In the genomic region with DNA sequence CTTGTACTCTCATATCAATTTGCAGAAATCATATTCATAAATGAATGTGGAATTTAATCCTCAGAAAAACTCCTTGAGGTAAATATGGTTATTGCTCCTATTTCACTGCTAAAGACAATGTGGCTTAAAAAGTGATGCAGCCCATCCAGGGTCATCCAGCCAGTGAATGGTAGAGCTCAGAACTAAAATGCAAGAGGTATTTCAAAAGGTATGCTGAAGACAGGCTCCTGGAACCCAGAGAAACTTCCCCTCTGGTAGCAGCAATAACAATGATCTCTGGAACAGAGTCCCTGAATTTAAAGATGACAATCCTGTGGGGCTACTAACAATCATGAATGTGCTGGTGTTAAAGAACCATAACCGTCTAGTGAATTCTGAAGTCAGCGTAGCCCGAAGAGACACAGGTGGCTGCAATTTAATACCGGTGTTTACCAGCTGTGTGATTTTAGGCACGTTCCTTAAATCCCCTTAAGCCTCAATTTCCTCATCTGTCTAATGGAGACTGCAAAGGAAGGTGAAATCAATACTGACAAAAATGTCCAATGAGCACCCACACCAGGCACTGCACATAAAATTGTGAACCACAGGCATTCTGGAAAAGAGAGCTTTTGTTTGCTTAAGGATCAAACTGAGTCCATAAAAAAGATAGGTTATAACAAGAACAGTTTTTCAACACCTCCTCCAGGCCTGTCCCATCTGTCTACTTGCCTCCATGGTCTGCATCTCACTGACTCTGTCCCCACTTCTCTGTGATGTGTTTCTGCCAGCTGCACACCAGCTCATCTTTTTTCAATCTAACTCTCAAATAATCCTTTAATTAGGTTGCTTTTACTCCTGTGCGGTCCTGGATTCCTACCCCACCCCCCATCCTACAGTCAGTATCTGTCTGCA, we compare ENCODE assay signal across 16 cellular contexts. TPM values are rescaled to one million over a fixed set of nuclear protein-coding genes. Genes with fewer than 3 reads are reported as not detected.
DNase-seq lines count a peak whose midpoint lies in the region; ATAC-seq and TF ChIP-seq lines count a peak whose summit lies in the region.
"Had no signal": no experiment of that assay in that cellular context is flagged by ENCODE, and none has a peak within 500 bp of the region (broad histone marks: within the 10 kb centered on the region; RNA-seq: fewer than 3 reads in every experiment).

No MANE protein-coding gene starts in this region.

- H3K27ac ChIP-seq in heart left ventricle, result no peak overlapping the region
- H3K27ac ChIP-seq in effector memory CD4-positive, alpha-beta T cell (ENCODE audit: insufficient read depth, low read length, poor library complexity, severe bottlenecking), result no peak overlapping the region

- intact Hi-C loops in heart left ventricle (cut with DNase I), result no loop called here

- TF ChIP-seq CTCF in heart left ventricle (IDR thresholded peaks at IDR 0.05), result no peak

- 89 to 93% (median 92%) methylated on average over 6 of the region's 6 CpGs for WGBS in heart left ventricle, 4 donors

- H3K4me1 ChIP-seq in heart left ventricle, result peaks cover 0 to 39% (median under 1%) of the 10 kb centered on the region in 12 donors
- peaks cover 4% of the 10 kb centered on the region for H3K4me1 ChIP-seq in effector memory CD4-positive, alpha-beta T cell (ENCODE audit: control insufficient read depth, insufficient read depth, low read length, poor library complexity, severe bottlenecking)

- peaks cover 0 to 31% (median 12%) of the 10 kb centered on the region in 9 donors for H3K36me3 ChIP-seq in heart left ventricle
- peaks cover 2% of the 10 kb centered on the region for H3K36me3 ChIP-seq in effector memory CD4-positive, alpha-beta T cell (ENCODE audit: control insufficient read depth, insufficient read depth, low read length)

- no peak for TF ChIP-seq POLR2A in heart left ventricle (IDR thresholded peaks at IDR 0.05)

- no peaks in the 10 kb centered on the region for H3K27me3 ChIP-seq in heart left ventricle
- H3K27me3 ChIP-seq in effector memory CD4-positive, alpha-beta T cell (replicated peaks; ENCODE audit: control insufficient read depth, insufficient read depth, low read length, poor library complexity, severe bottlenecking), result no peaks in the 10 kb centered on the region

- no peaks in the 10 kb centered on the region for H3K9me3 ChIP-seq in heart left ventricle
- H3K9me3 ChIP-seq in effector memory CD4-positive, alpha-beta T cell (ENCODE audit: control insufficient read depth, low read length), result no peaks in the 10 kb centered on the region

- no peak overlapping the region for H3K4me3 ChIP-seq in heart left ventricle
- no peak overlapping the region for H3K4me3 ChIP-seq in effector memory CD4-positive, alpha-beta T cell (ENCODE audit: insufficient read depth, low read depth, low read length, poor library complexity, severe bottlenecking)

- ATAC-seq in SK-N-SH treated with all-trans-retinoic acid at 6 μM for 48 hours, result no peak; the same call in 2 of the 3 replicates
- ATAC-seq in GM21529 (IDR thresholded peaks at IDR 0.05; ENCODE audit: unreplicated experiment), result no peak
- ATAC-seq in heart left ventricle, result no peak

- peak; percentile 73 for DNase-seq in NCI-H2107 treated with DMSO at 0.1 percent for 48 hours (lab: John Stamatoyannopoulos, UW; ENCODE audit: unreplicated experiment)
- DNase-seq in NCI-H2107 (lab: John Stamatoyannopoulos, UW), result no peak
- peak; percentile 53 for DNase-seq in NCI-H1694 (lab: John Stamatoyannopoulos, UW)
- DNase-seq in retina, result peak; percentile 15
- no peak for DNase-seq in heart left ventricle
- DNase-seq in effector memory CD4-positive, alpha-beta T cell, result no peak
- DNase-seq: 8988T; CD4-positive, alpha-beta T cell; effector CD4-positive, alpha-beta T cell; GF-D8; KBM-7; NCI-H1417 treated with DMSO at 0.1 percent for 48 hours; SIG-M5; substantia nigra had no signal

TF ChIP-seq in SK-N-SH treated with all-trans-retinoic acid at 6 μM for 48 hours, 23 proteins besides CTCF, POLR2A, EP300 and RAD21:
- TF ChIP-seq CSDC2 (CRISPR knock-in tag; IDR thresholded peaks at IDR 0.05) (no peak), TCF4 (CRISPR knock-in tag; IDR thresholded peaks at IDR 0.05; ENCODE audit: borderline replicate concordance) (peak; percentile 22; the same call in 1 of the 2 replicates), GLIS3 (CRISPR knock-in tag; IDR thresholded peaks at IDR 0.05) (no peak)

RNA-seq across cellular contexts. Expression of gene TM7SF3, which starts 10.5 kb away (rescaled TPM):
- total RNA-seq in heart left ventricle, result 10 to 100 TPM; 13.8 to 84.0 (median 28.3) TPM
- polyA plus RNA-seq in heart left ventricle, result 10 to 100 TPM in 1 of 2 donors, 1 to 10 TPM in 1; 5.8 to 16.1 TPM

RNA-seq across cellular contexts. Expression of gene MED21, which starts 18.7 kb away (rescaled TPM):
- total RNA-seq in heart left ventricle, result 10 to 100 TPM; 31.0 to 61.6 (median 52.9) TPM
- polyA plus RNA-seq in heart left ventricle, result 10 to 100 TPM; 32.2 to 45.9 TPM

Comparison
In these comparisons a context has a peak if more than half of its experiments do, and no peak if none do; other contexts are left out.
1. DNase-seq: peak in NCI-H2107 treated with DMSO at 0.1 percent for 48 hours (single experiment), NCI-H1694 (single experiment) and retina (single experiment); none in NCI-H2107 (single experiment), heart left ventricle (0 of 5) and effector memory CD4-positive, alpha-beta T cell (0 of 3).